Comparison of ENCODE assay signal across 6 cellular contexts in genomic region chr10:123852411-123852951, GRCh38. TPM values are rescaled to one million over a fixed set of nuclear protein-coding genes. Genes with fewer than 3 reads are reported as not detected.
"Had no signal": no experiment of that assay in that cellular context is flagged by ENCODE, and none has a peak within 500 bp of the region (broad histone marks: within the 10 kb centered on the region; RNA-seq: fewer than 3 reads in every experiment).

No MANE protein-coding gene starts in this region.

- H3K4me2 ChIP-seq: GM23338 had no signal

- H3K9me3 Mint-ChIP-seq: GM23338, H9 had no signal

- H2AFZ ChIP-seq: GM23338 had no signal

- ATAC-seq: GM23338, K562 had no signal

- DNase-seq: H9, HCEC 1CT, IMR-90 had no signal

- H3K4me3 ChIP-seq: GM23338, K562 had no signal

- H3K4me3 Mint-ChIP-seq: GM23338, H9 had no signal

- H3K27ac Mint-ChIP-seq: GM23338, H9 had no signal

- H3K4me1 Mint-ChIP-seq: H9 had no signal

RNA-seq across cellular contexts. Expression of gene CPXM2, which starts 39.1 kb away (rescaled TPM):
- total RNA-seq: HT-29, IMR-90, K562 had no signal
- polyA plus RNA-seq: IMR-90, K562 had no signal
